Comparison of ENCODE assay signal across 10 cellular contexts in the genomic region with DNA sequence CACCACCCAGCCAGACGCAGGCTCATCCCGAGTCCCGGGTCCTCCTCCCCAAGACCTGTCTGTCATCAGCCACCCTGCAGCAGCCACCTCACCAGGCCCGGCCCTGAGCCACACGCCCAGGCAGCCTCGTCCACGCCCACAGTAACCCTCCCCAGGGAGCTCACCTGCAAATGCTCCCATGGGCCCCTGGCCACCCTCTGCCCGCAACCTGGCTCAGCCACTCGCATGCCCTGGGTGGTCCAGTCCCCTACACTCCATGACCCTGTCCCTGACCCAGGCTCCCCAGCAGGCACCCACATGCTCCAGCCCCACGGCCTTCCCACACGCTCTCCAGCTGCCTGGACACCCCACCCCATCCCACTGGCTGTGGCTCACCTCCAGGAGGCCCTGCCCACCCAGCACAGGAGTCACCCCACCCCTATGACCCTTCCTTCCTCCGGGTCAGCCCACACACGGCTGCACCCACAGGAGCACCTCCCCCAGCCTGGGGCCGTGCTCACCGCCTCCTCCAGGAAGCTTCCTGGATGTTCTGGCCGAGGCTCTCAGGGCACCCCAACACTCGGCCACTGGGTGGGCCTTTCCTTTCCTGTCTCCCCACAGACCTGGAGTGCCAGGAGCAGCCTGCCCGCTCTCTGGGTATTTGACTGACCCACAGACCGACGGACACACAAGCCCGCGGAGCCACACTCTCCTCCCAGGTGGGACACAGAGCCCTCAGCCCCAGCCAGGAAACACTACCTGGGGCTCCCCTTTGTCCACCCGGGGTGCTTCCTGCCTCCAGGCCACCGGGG. TPM values are rescaled to one million over a fixed set of nuclear protein-coding genes. Genes with fewer than 3 reads are reported as not detected.
DNase-seq lines count a peak whose midpoint lies in the region; ATAC-seq, FAIRE-seq and TF ChIP-seq lines count a peak whose summit lies in the region.
"Had no signal": no experiment of that assay in that cellular context is flagged by ENCODE, and none has a peak within 500 bp of the region (broad histone marks: within the 10 kb centered on the region; RNA-seq: fewer than 3 reads in every experiment).

No MANE protein-coding gene starts in this region.

- ATAC-seq in HG03439 (IDR thresholded peaks at IDR 0.05; ENCODE audit: unreplicated experiment) (no peak), HG02798 (IDR thresholded peaks at IDR 0.05; ENCODE audit: poor library complexity, unreplicated experiment) (no peak)

- H3K4ac ChIP-seq in H1 (replicated peaks; ENCODE audit: insufficient read length, low read depth, low read length) (no peak overlapping the region), neuronal stem cell (ENCODE audit: low read length) (no peak overlapping the region)

- H3K27me3 Mint-ChIP-seq in CD8-positive, alpha-beta memory T cell: peaks cover 0 to 6% of the 10 kb centered on the region in 2 donors

- no peak for TF ChIP-seq EP300 in H1 (IDR thresholded peaks at IDR 0.05; ENCODE audit: borderline replicate concordance in 1 of 2, low read depth in 2 of 2, low read length in 2 of 2)

- H3K79me1 ChIP-seq in H1 (ENCODE audit: low read depth, low read length) (peaks cover 24% of the 10 kb centered on the region), neuronal stem cell (ENCODE audit: low read depth, low read length) (peaks cover 62% of the 10 kb centered on the region)

- H2BK12ac ChIP-seq in H1 (ENCODE audit: low read depth, low read length): no peak overlapping the region
- no peak overlapping the region for H2BK12ac ChIP-seq in neuronal stem cell (ENCODE audit: low read length)

- intact Hi-C loops in ascending aorta (cut with DNase I): no loop called here

- no peak for FAIRE-seq in H1 (lab: Jason Lieb, UNC)
- FAIRE-seq: TTC549 had no signal

- H4K5ac ChIP-seq in H1 (ENCODE audit: insufficient read length, low read depth, low read length): no peak overlapping the region

- H2BK5ac ChIP-seq in H1 (ENCODE audit: low read depth, low read length) (peak overlapping the region; percentile 55), neuronal stem cell (ENCODE audit: low read length) (peak overlapping the region; percentile 32)

- TF ChIP-seq CTCF in H1 (IDR thresholded peaks at IDR 0.05; ENCODE audit: control extremely low read depth in 1 of 3, insufficient read depth in 1 of 3, low read depth in 1 of 3, low read length in 3 of 3) (no peak), ascending aorta (IDR thresholded peaks at IDR 0.05) (no peak)

- H3K14ac ChIP-seq in H1 (ENCODE audit: insufficient read length): no peak overlapping the region
- H3K14ac ChIP-seq in neuronal stem cell (ENCODE audit: low read length): no peak overlapping the region

- no peak overlapping the region for H2AFZ ChIP-seq in H1 (ENCODE audit: low read length)
- no peak overlapping the region for H2AFZ ChIP-seq in neuronal stem cell (ENCODE audit: low read length)

- no peak overlapping the region for H3K23ac ChIP-seq in H1 (ENCODE audit: insufficient read length)
- peak overlapping the region; percentile 89 for H3K23ac ChIP-seq in neuronal stem cell (ENCODE audit: low read depth, low read length, poor library complexity)

- H4K20me1 ChIP-seq in H1 (replicated peaks in 1 of 2; ENCODE audit: control insufficient read depth in 1 of 2, insufficient read depth in 2 of 2, low read length in 2 of 2): peaks cover 38 to 53% of the 10 kb centered on the region in 2 experiments

- no peak overlapping the region for H2BK120ac ChIP-seq in H1 (replicated peaks; ENCODE audit: low read depth, low read length)
- H2BK120ac ChIP-seq in neuronal stem cell (ENCODE audit: low read depth, low read length): no peak overlapping the region

- H3K27me3 ChIP-seq in CD8-positive, alpha-beta memory T cell (ENCODE audit: insufficient read depth, low read length, poor library complexity, severe bottlenecking): no peaks in the 10 kb centered on the region
- H3K27me3 ChIP-seq in NT2/D1 (ENCODE audit: insufficient read depth, insufficient read length) (no peaks in the 10 kb centered on the region), H1 (replicated peaks in 1 of 4; ENCODE audit: control insufficient read depth in 3 of 4, extremely low read depth in 1 of 4, insufficient read depth in 3 of 4, low read length in 3 of 4) (no peaks in the 10 kb centered on the region), neuronal stem cell (ENCODE audit: control insufficient read depth in 3 of 3, insufficient read depth in 3 of 3, low read depth in 1 of 3, low read length in 3 of 3) (no peaks in the 10 kb centered on the region), ascending aorta (no peaks in the 10 kb centered on the region)

- peaks cover 9% of the 10 kb centered on the region for H3K23me2 ChIP-seq in H1 (ENCODE audit: low read depth, low read length)

- H3K9me3 Mint-ChIP-seq in CD8-positive, alpha-beta memory T cell: peaks cover 0 to 3% (median 0%) of the 10 kb centered on the region in 5 donors

- no peak overlapping the region for H2BK20ac ChIP-seq in H1 (ENCODE audit: low read length)

- 89% methylated on average over 22 of the region's 24 CpGs; no CpG with 5 or more reads in 1 of the 2 experiments for WGBS in H1 (ENCODE audit: extremely low coverage in 1 of 2, insufficient coverage in 1 of 2, insufficient read length in 1 of 2, insufficient replicate concordance in 2 of 2, low coverage in 1 of 2, low lambda C conversion rate in 2 of 2, missing lambda C conversion rate in 1 of 2), 2 experiments
- no CpG with 5 or more reads among the region's 24 CpGs for WGBS in neuronal stem cell (ENCODE audit: extremely low coverage in 2 of 2, insufficient read length in 2 of 2, insufficient replicate concordance in 1 of 2), 2 donors

- H2AK5ac ChIP-seq in H1 (ENCODE audit: low read depth, low read length) (0 out of 2 replicates have a peak overlapping the region, but pooled peaks have one; percentile 13), neuronal stem cell (ENCODE audit: low read depth, low read length) (peak overlapping the region; percentile 89)

- H3K4me2 ChIP-seq in H1 (ENCODE audit: insufficient read depth in 1 of 2, low read depth in 2 of 2, low read length in 2 of 2) (peak overlapping the region in 1 of 2 experiments; percentile 3; a peak in 1 of 4 replicates), neuronal stem cell (ENCODE audit: insufficient read depth, low read length, poor library complexity, severe bottlenecking) (no peak overlapping the region)

- H3K36me3 ChIP-seq in CD8-positive, alpha-beta memory T cell (ENCODE audit: insufficient read depth, low read length): peaks cover 5% of the 10 kb centered on the region
- H3K36me3 ChIP-seq in NT2/D1 (ENCODE audit: insufficient read depth, insufficient read length, low read length): peaks cover 71% of the 10 kb centered on the region
- H3K36me3 ChIP-seq in H1 (ENCODE audit: control insufficient read depth in 2 of 4, insufficient read depth in 4 of 4, low read length in 3 of 4): peaks cover 0 to 19% (median 5%) of the 10 kb centered on the region in 4 experiments; a peak in 6 of 8 replicates
- peaks cover 15 to 38% of the 10 kb centered on the region in 2 donors for H3K36me3 ChIP-seq in neuronal stem cell (replicated peaks in 1 of 2; ENCODE audit: control insufficient read depth in 2 of 2, insufficient read depth in 2 of 2, low read length in 2 of 2)
- H3K36me3 ChIP-seq in ascending aorta: peaks cover 26 to 27% of the 10 kb centered on the region in 2 donors

- H3K79me2 ChIP-seq in H1 (ENCODE audit: control insufficient read depth in 1 of 2, insufficient read depth in 2 of 2, low read length in 2 of 2): peaks cover 36 to 79% of the 10 kb centered on the region in 2 experiments

- TF ChIP-seq RAD21 in H1 (IDR thresholded peaks at IDR 0.05 in 1 of 2, conservative IDR thresholded peaks at IDR 0.05 in 1 of 2; ENCODE audit: low read depth in 2 of 2, low read length in 2 of 2): no peak

- H3K9me3 ChIP-seq in CD8-positive, alpha-beta memory T cell (ENCODE audit: low read length): no peaks in the 10 kb centered on the region
- H3K9me3 ChIP-seq in NT2/D1 (ENCODE audit: insufficient read depth, low read length): no peaks in the 10 kb centered on the region
- H3K9me3 ChIP-seq in H1 (ENCODE audit: insufficient read depth in 2 of 2, low read depth in 1 of 2, low read length in 1 of 2): no peaks in the 10 kb centered on the region
- no peaks in the 10 kb centered on the region for H3K9me3 ChIP-seq in neuronal stem cell (replicated peaks in 1 of 2; ENCODE audit: control insufficient read depth in 2 of 2, insufficient read depth in 1 of 2, low read depth in 1 of 2, low read length in 2 of 2)
- no peaks in the 10 kb centered on the region for H3K9me3 ChIP-seq in ascending aorta

- CTCF ChIA-PET in CD8-positive, alpha-beta memory T cell (lab: Charles Lee): interaction anchor here (0.8 kb wide), 1 partner anchor 48 kb away, joined by 3 read pairs; no protein-coding TSS in a partner anchor
- CTCF ChIA-PET in H1 (lab: Charles Lee; ENCODE audit: partially characterized antibody): interaction anchor here (0.8 to 1.2 kb wide), 4 partner anchors 8 to 50 kb away, joined by 3 to 4 read pairs (median 3); no protein-coding TSS in a partner anchor

- no peak overlapping the region for H3K4me3 ChIP-seq in CD8-positive, alpha-beta memory T cell (ENCODE audit: low read length)
- H3K4me3 ChIP-seq in NT2/D1 (ENCODE audit: insufficient read length, low read depth) (no peak overlapping the region), H1 (ENCODE audit: extremely low read depth in 1 of 4, insufficient read depth in 2 of 4, low read depth in 3 of 4, low read length in 4 of 4) (no peak overlapping the region), neuronal stem cell (ENCODE audit: low read length in 2 of 2) (no peak overlapping the region), ascending aorta (peak overlapping the region in 1 of 2 donors; percentile 7)

- H3K27ac Mint-ChIP-seq in CD8-positive, alpha-beta memory T cell: peak overlapping the region in 6 of 8 donors; percentile 60 to 87 (median 74)

- H3K9ac ChIP-seq in NT2/D1 (ENCODE audit: insufficient read length, low read depth) (peak overlapping the region; percentile 44), H1 (replicated peaks in 1 of 4; ENCODE audit: extremely low read depth in 1 of 4, low read depth in 3 of 4, low read length in 3 of 4) (0 out of 7 replicates have a peak overlapping the region, but pooled peaks of 1 of the 4 experiments have one; percentile 17), neuronal stem cell (ENCODE audit: low read depth, low read length, poor library complexity) (peak overlapping the region; percentile 79)

- H4K91ac ChIP-seq in H1 (replicated peaks; ENCODE audit: insufficient read length, low read length) (no peak overlapping the region), neuronal stem cell (ENCODE audit: low read depth, low read length, poor library complexity) (no peak overlapping the region)

- POLR2A ChIA-PET in CD8-positive, alpha-beta memory T cell (lab: Charles Lee): interaction anchor here (0.7 to 1.5 kb wide), 3 partner anchors 10 to 108 kb away, joined by 3 to 5 read pairs (median 3); no protein-coding TSS in a partner anchor
- POLR2A ChIA-PET in H1 (lab: Charles Lee; ENCODE audit: partially characterized antibody): interaction anchor here (5.2 to 6.4 kb wide), 2 partner anchors 12 to 20 kb away, joined by 62 to 125 read pairs; partner anchors contain the start of genes ABCA7 and CNN2

- H2BK15ac ChIP-seq in H1 (ENCODE audit: low read length) (no peak overlapping the region), neuronal stem cell (ENCODE audit: low read length) (no peak overlapping the region)

- peaks cover 0 to 40% (median 0%) of the 10 kb centered on the region in 3 donors for H3K36me3 Mint-ChIP-seq in CD8-positive, alpha-beta memory T cell

- no peak for DNase-seq in CD8-positive, alpha-beta memory T cell
- DNase-seq in NT2/D1 (ENCODE audit: low read depth, low spot score): no peak
- no peak for DNase-seq in H1 (ENCODE audit: low read depth in 1 of 2, low spot score in 2 of 2)
- no peak for DNase-seq in neuronal stem cell (ENCODE audit: low spot score)
- DNase-seq in ascending aorta (ENCODE audit: low spot score in 2 of 2): no peak
- DNase-seq in NCI-H2081 (lab: John Stamatoyannopoulos, UW): no peak
- DNase-seq: KG1 had no signal

- H3K4me3 Mint-ChIP-seq in CD8-positive, alpha-beta memory T cell: peak overlapping the region in 6 of 7 donors; percentile 44 to 82 (median 62)

- H3K4me1 Mint-ChIP-seq in CD8-positive, alpha-beta memory T cell: peaks cover 25 to 60% (median 38%) of the 10 kb centered on the region in 3 donors

- peak overlapping the region; percentile 38 for H3K27ac ChIP-seq in CD8-positive, alpha-beta memory T cell (ENCODE audit: low read depth, low read length)
- no peak overlapping the region; the same call in 1 of the 2 replicates for H3K27ac ChIP-seq in H1 (ENCODE audit: low read depth, low read length)
- no peak overlapping the region for H3K27ac ChIP-seq in neuronal stem cell (replicated peaks; ENCODE audit: low read length)
- no peak overlapping the region for H3K27ac ChIP-seq in ascending aorta

- H3K18ac ChIP-seq in H1 (ENCODE audit: extremely low read depth, low read length) (no peak overlapping the region), neuronal stem cell (ENCODE audit: low read length) (no peak overlapping the region)

- no peak for TF ChIP-seq POLR2A in H1 (IDR thresholded peaks at IDR 0.05; ENCODE audit: control extremely low read depth in 1 of 2, low read depth in 2 of 2, low read length in 2 of 2)

- H4K8ac ChIP-seq in H1 (ENCODE audit: extremely low read depth, insufficient read depth, low read length) (peak overlapping the region; percentile 53), neuronal stem cell (ENCODE audit: low read depth, low read length) (no peak overlapping the region)

- peaks cover 57% of the 10 kb centered on the region for H3K4me1 ChIP-seq in CD8-positive, alpha-beta memory T cell (ENCODE audit: insufficient read depth, low read length)
- H3K4me1 ChIP-seq in NT2/D1 (ENCODE audit: insufficient read depth, insufficient read length): peaks cover 45% of the 10 kb centered on the region
- peaks cover 0 to 37% (median 25%) of the 10 kb centered on the region in 4 experiments; a peak in 5 of 7 replicates for H3K4me1 ChIP-seq in H1 (replicated peaks in 1 of 4; ENCODE audit: control insufficient read depth in 3 of 4, insufficient read depth in 4 of 4, low read length in 3 of 4)
- H3K4me1 ChIP-seq in neuronal stem cell (ENCODE audit: control insufficient read depth in 2 of 2, insufficient read depth in 1 of 2, low read depth in 1 of 2, low read length in 2 of 2): peaks cover 24 to 37% of the 10 kb centered on the region in 2 donors
- peaks cover 35 to 45% of the 10 kb centered on the region in 2 donors for H3K4me1 ChIP-seq in ascending aorta

- H3K56ac ChIP-seq in H1 (replicated peaks; ENCODE audit: insufficient read length, low read depth, low read length): no peak overlapping the region

RNA-seq across cellular contexts. Expression of gene TMEM259, which starts 3.6 kb away (rescaled TPM):
- 100 to 1,000 TPM; 151 to 157 TPM for total RNA-seq in CD8-positive, alpha-beta memory T cell
- 84.6 TPM for polyA plus RNA-seq in CD8-positive, alpha-beta memory T cell
- total RNA-seq in H1 (2021; fragmentation: NEBNext Ultra II Directional; extraction: Animal tissue kit (Norgen Biotek cat#: 25700)): 140 and 142 TPM in 2 replicates
- 243 and 343 TPM in 2 replicates for polyA plus RNA-seq in H1 (2011; rRNA removed)
- 180 TPM for polyA plus RNA-seq in H1 (2011; cell fraction: cytosol; rRNA removed)
- 1,170 TPM for polyA plus RNA-seq in H1 (2011; cell fraction: nucleus; rRNA removed)
- 46.9 to 137 TPM (median 125 TPM) in 4 replicates for polyA plus RNA-seq in H1 (2012, experiment 1 of 2)
- polyA plus RNA-seq in H1 (2012, experiment 2 of 2): 87.4 TPM
- polyA plus RNA-seq in H1 (2013, experiment 1 of 2): 171 TPM
- 163 TPM for polyA plus RNA-seq in H1 (2013, experiment 2 of 2)
- polyA minus RNA-seq in H1 (2011; rRNA and poly(A)+ RNA removed): 45.5 and 54.1 TPM in 2 replicates
- 55.7 TPM for polyA minus RNA-seq in H1 (2011; cell fraction: cytosol; rRNA and poly(A)+ RNA removed)
- 124 TPM for polyA minus RNA-seq in H1 (2011; cell fraction: nucleus; rRNA and poly(A)+ RNA removed)
- polyA plus RNA-seq in neuronal stem cell (2013, experiment 1 of 2): 113 TPM
- polyA plus RNA-seq in neuronal stem cell (2013, experiment 2 of 2): 111 TPM
- total RNA-seq in ascending aorta: 452 TPM

RNA-seq across cellular contexts. Expression of gene RNU6-2, which starts 4.0 kb away (rescaled TPM):
- total RNA-seq in CD8-positive, alpha-beta memory T cell: not detected
- not detected for polyA plus RNA-seq in CD8-positive, alpha-beta memory T cell
- not detected in 2 replicates for total RNA-seq in H1 (2021; fragmentation: NEBNext Ultra II Directional; extraction: Animal tissue kit (Norgen Biotek cat#: 25700))
- polyA plus RNA-seq in H1 (2011; rRNA removed): not detected in 2 replicates
- polyA plus RNA-seq in H1 (2011; cell fraction: cytosol; rRNA removed): not detected
- not detected for polyA plus RNA-seq in H1 (2011; cell fraction: nucleus; rRNA removed)
- not detected in 4 replicates for polyA plus RNA-seq in H1 (2012, experiment 1 of 2)
- polyA plus RNA-seq in H1 (2012, experiment 2 of 2): not detected
- not detected for polyA plus RNA-seq in H1 (2013, experiment 1 of 2)
- polyA plus RNA-seq in H1 (2013, experiment 2 of 2): not detected
- polyA minus RNA-seq in H1 (2011; rRNA and poly(A)+ RNA removed): under 0.01 TPM in 1 of 2 replicates, not detected in the other
- polyA minus RNA-seq in H1 (2011; cell fraction: cytosol; rRNA and poly(A)+ RNA removed): not detected
- not detected for polyA minus RNA-seq in H1 (2011; cell fraction: nucleus; rRNA and poly(A)+ RNA removed)
- not detected for polyA plus RNA-seq in neuronal stem cell (2013, experiment 1 of 2)
- polyA plus RNA-seq in neuronal stem cell (2013, experiment 2 of 2): not detected
- not detected for total RNA-seq in ascending aorta

RNA-seq across cellular contexts. Expression of gene CNN2, which starts 9.1 kb away (rescaled TPM):
- total RNA-seq in CD8-positive, alpha-beta memory T cell: 10 to 100 TPM; 78.1 to 78.9 TPM
- polyA plus RNA-seq in CD8-positive, alpha-beta memory T cell: 792 TPM
- 522 and 551 TPM in 2 replicates for total RNA-seq in H1 (2021; fragmentation: NEBNext Ultra II Directional; extraction: Animal tissue kit (Norgen Biotek cat#: 25700))
- 189 and 349 TPM in 2 replicates for polyA plus RNA-seq in H1 (2011; rRNA removed)
- polyA plus RNA-seq in H1 (2011; cell fraction: cytosol; rRNA removed): 238 TPM
- polyA plus RNA-seq in H1 (2011; cell fraction: nucleus; rRNA removed): 235 TPM
- polyA plus RNA-seq in H1 (2012, experiment 1 of 2): 294 to 464 TPM (median 423 TPM) in 4 replicates
- polyA plus RNA-seq in H1 (2012, experiment 2 of 2): 443 TPM
- 346 TPM for polyA plus RNA-seq in H1 (2013, experiment 1 of 2)
- 345 TPM for polyA plus RNA-seq in H1 (2013, experiment 2 of 2)
- polyA minus RNA-seq in H1 (2011; rRNA and poly(A)+ RNA removed): 314 and 396 TPM in 2 replicates
- polyA minus RNA-seq in H1 (2011; cell fraction: cytosol; rRNA and poly(A)+ RNA removed): 453 TPM
- 127 TPM for polyA minus RNA-seq in H1 (2011; cell fraction: nucleus; rRNA and poly(A)+ RNA removed)
- polyA plus RNA-seq in neuronal stem cell (2013, experiment 1 of 2): 235 TPM
- polyA plus RNA-seq in neuronal stem cell (2013, experiment 2 of 2): 243 TPM
- total RNA-seq in ascending aorta: 79.1 TPM

RNA-seq across cellular contexts. Expression of gene GRIN3B, which starts 17.1 kb away (rescaled TPM):
- total RNA-seq in CD8-positive, alpha-beta memory T cell: not detected
- polyA plus RNA-seq in CD8-positive, alpha-beta memory T cell: not detected
- total RNA-seq in H1 (2021; fragmentation: NEBNext Ultra II Directional; extraction: Animal tissue kit (Norgen Biotek cat#: 25700)): 0.45 and 0.63 TPM in 2 replicates
- 1.0 and 2.0 TPM in 2 replicates for polyA plus RNA-seq in H1 (2011; rRNA removed)
- 1.4 TPM for polyA plus RNA-seq in H1 (2011; cell fraction: cytosol; rRNA removed)
- polyA plus RNA-seq in H1 (2011; cell fraction: nucleus; rRNA removed): 8.4 TPM
- 0.14 to 1.1 TPM (median 0.78 TPM) in 4 replicates for polyA plus RNA-seq in H1 (2012, experiment 1 of 2)
- 0.13 TPM for polyA plus RNA-seq in H1 (2012, experiment 2 of 2)
- 0.93 TPM for polyA plus RNA-seq in H1 (2013, experiment 1 of 2)
- polyA plus RNA-seq in H1 (2013, experiment 2 of 2): 0.74 TPM
- 0.27 and 0.28 TPM in 2 replicates for polyA minus RNA-seq in H1 (2011; rRNA and poly(A)+ RNA removed)
- 0.29 TPM for polyA minus RNA-seq in H1 (2011; cell fraction: cytosol; rRNA and poly(A)+ RNA removed)
- 1.1 TPM for polyA minus RNA-seq in H1 (2011; cell fraction: nucleus; rRNA and poly(A)+ RNA removed)
- 4.2 TPM for polyA plus RNA-seq in neuronal stem cell (2013, experiment 1 of 2)
- 3.9 TPM for polyA plus RNA-seq in neuronal stem cell (2013, experiment 2 of 2)
- not detected for total RNA-seq in ascending aorta

RNA-seq across cellular contexts. Expression of gene ABCA7, which starts 22.6 kb away (rescaled TPM):
- 10 to 100 TPM; 33.8 to 39.5 TPM for total RNA-seq in CD8-positive, alpha-beta memory T cell
- polyA plus RNA-seq in CD8-positive, alpha-beta memory T cell: 14.1 TPM
- 25.6 and 29.7 TPM in 2 replicates for total RNA-seq in H1 (2021; fragmentation: NEBNext Ultra II Directional; extraction: Animal tissue kit (Norgen Biotek cat#: 25700))
- 10.4 and 17.4 TPM in 2 replicates for polyA plus RNA-seq in H1 (2011; rRNA removed)
- polyA plus RNA-seq in H1 (2011; cell fraction: cytosol; rRNA removed): 11.0 TPM
- polyA plus RNA-seq in H1 (2011; cell fraction: nucleus; rRNA removed): 75.8 TPM
- polyA plus RNA-seq in H1 (2012, experiment 1 of 2): 24.0 to 35.6 TPM (median 26.9 TPM) in 4 replicates
- 20.8 TPM for polyA plus RNA-seq in H1 (2012, experiment 2 of 2)
- 22.9 TPM for polyA plus RNA-seq in H1 (2013, experiment 1 of 2)
- polyA plus RNA-seq in H1 (2013, experiment 2 of 2): 19.2 TPM
- 7.3 and 11.6 TPM in 2 replicates for polyA minus RNA-seq in H1 (2011; rRNA and poly(A)+ RNA removed)
- 17.7 TPM for polyA minus RNA-seq in H1 (2011; cell fraction: cytosol; rRNA and poly(A)+ RNA removed)
- 32.0 TPM for polyA minus RNA-seq in H1 (2011; cell fraction: nucleus; rRNA and poly(A)+ RNA removed)
- 9.4 TPM for polyA plus RNA-seq in neuronal stem cell (2013, experiment 1 of 2)
- polyA plus RNA-seq in neuronal stem cell (2013, experiment 2 of 2): 8.0 TPM
- 96.6 TPM for total RNA-seq in ascending aorta
